In the genomic region with DNA sequence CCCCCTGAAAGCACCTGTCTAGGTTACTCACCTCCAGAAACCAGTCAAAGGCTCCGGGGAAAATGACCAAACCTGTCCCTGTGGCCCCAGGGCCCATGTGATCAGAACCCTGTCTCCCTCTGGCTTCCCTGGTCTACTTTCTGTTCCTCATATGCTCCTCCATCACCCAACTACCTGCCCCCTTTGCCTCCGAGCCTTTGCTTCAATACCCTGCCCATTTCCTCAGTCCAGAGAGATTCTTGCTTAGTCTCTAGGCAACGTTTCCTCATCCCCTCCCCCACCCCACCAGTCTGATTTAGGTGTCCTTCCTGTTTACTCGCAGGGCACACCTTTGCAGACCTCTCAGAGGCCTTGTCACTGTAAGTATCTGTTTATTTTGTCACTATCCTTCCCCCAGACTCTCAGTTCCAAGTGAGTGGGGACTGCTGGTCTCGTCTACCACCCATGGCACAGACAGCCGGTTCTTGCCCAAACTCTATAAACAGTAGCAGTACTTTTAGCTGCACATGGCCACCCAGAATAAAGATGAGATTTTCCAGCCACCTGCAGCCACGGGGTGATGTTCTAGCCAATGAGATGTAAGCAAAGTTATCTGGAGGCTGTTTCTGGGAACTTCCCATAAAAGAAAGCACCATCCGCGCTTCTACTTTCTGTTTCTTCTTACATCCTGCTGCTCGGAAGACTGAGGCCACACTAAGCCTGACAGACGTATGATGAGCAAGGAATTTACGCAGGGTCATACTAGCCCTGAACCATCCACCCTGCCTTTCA, we compare ENCODE assay signal across 8 cellular contexts.
DNase-seq lines count a peak whose midpoint lies in the region; ATAC-seq lines count a peak whose summit lies in the region.

No MANE protein-coding gene starts in this region.

- H3K27me3 Mint-ChIP-seq in dendritic cell treated with granulocyte-macrophage colony-stimulating factor and Interleukin-4, amounts not matched to agents 40 ng/mL and 50 ng/mL, for 4 days = no peaks in the 10 kb centered on the region

- intact Hi-C loops in dendritic cell treated with granulocyte-macrophage colony-stimulating factor and Interleukin-4, amounts not matched to agents 40 ng/mL and 50 ng/mL, for 4 days (cut with micrococcal nuclease) = no loop called here

- DNase-seq in T-helper 9 cell (peak; percentile 63), NCI-H128 (lab: John Stamatoyannopoulos, UW; ENCODE audit: unreplicated experiment) (no peak), DMS79 (lab: John Stamatoyannopoulos, UW) (no peak), EL (no peak)
- peak; percentile 31 to 49 for DNase-seq in stimulated activated CD4-positive, alpha-beta T cell treated with anti-CD3 and anti-CD28 coated beads, Interleukin-1b, Interleukin-23, amount 100 ng/mL, for 4 hours (ENCODE audit: low read depth in 2 of 2)

- peak; percentile 79 for ATAC-seq in GM19023 (IDR thresholded peaks at IDR 0.05; ENCODE audit: unreplicated experiment)
- ATAC-seq in HG03025 (IDR thresholded peaks at IDR 0.05; ENCODE audit: low FRiP score, unreplicated experiment) = peak; percentile 85

- peak overlapping the region; percentile 55 for H3K27ac Mint-ChIP-seq in dendritic cell treated with granulocyte-macrophage colony-stimulating factor and Interleukin-4, amounts not matched to agents 40 ng/mL and 50 ng/mL, for 4 days

- H3K4me3 Mint-ChIP-seq in dendritic cell treated with granulocyte-macrophage colony-stimulating factor and Interleukin-4, amounts not matched to agents 40 ng/mL and 50 ng/mL, for 4 days = peak overlapping the region; percentile 48

- peaks cover 59% of the 10 kb centered on the region for H3K4me1 Mint-ChIP-seq in dendritic cell treated with granulocyte-macrophage colony-stimulating factor and Interleukin-4, amounts not matched to agents 40 ng/mL and 50 ng/mL, for 4 days (ENCODE audit: low read depth)

- H3K9me3 Mint-ChIP-seq in dendritic cell treated with granulocyte-macrophage colony-stimulating factor and Interleukin-4, amounts not matched to agents 40 ng/mL and 50 ng/mL, for 4 days = no peaks in the 10 kb centered on the region

- peaks cover 18% of the 10 kb centered on the region for H3K36me3 Mint-ChIP-seq in dendritic cell treated with granulocyte-macrophage colony-stimulating factor and Interleukin-4, amounts not matched to agents 40 ng/mL and 50 ng/mL, for 4 days (ENCODE audit: low read depth)

Comparison
In these comparisons a context has a peak if more than half of its experiments do, and no peak if none do; other contexts are left out.
1. DNase-seq: peak in T-helper 9 cell (single experiment) and stimulated activated CD4-positive, alpha-beta T cell treated with anti-CD3 and anti-CD28 coated beads, Interleukin-1b, Interleukin-23, amount 100 ng/mL, for 4 hours (2 of 2); none in NCI-H128 (single experiment), DMS79 (single experiment) and EL (single experiment).